In the genomic region with DNA sequence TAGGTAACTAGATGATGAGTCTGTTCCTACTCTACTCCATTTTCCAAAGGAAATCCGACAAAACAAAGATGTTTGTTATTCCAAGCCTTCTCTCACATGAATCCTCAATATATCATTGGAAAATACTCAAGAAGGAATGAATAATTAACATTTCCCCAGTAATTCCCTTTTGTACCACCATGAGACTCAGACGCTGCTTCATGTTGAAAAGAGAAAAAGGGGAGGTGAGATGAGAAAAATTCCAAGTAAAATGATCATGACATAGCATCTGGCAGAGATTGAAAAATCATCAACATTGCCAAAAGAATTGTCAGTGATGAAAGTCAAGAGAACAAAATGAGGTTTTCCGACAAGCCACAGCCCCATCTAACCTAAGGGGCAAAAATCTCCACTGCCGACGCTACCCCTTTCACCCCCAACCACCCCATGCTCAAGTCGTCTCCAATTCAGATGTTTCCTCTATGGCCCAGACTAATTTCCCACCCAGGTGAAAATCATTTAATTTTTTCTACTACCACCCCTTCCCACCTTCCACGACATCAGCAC, we compare ENCODE assay signal across 8 cellular contexts. TPM values are rescaled to one million over a fixed set of nuclear protein-coding genes. Genes with fewer than 3 reads are reported as not detected.
A peak's percentile ranks its signal among the peaks of the same experiment; 100 is the strongest.
DNase-seq lines count a peak whose midpoint lies in the region; ATAC-seq and TF ChIP-seq lines count a peak whose summit lies in the region.

No MANE protein-coding gene starts in this region.

- DNase-seq in right atrium auricular region (ENCODE audit: low spot score) (no peak), left cardiac atrium (no peak), WERI-Rb-1 (no peak), renal cortical epithelial cell (ENCODE audit: low read depth) (peak; percentile 47), NCI-H1417 treated with DMSO at 0.1 percent for 48 hours (lab: John Stamatoyannopoulos, UW) (no peak)

- intact Hi-C loops in left cardiac atrium (cut with DNase I), result no loop called here

- peaks cover 0 to 17% of the 10 kb centered on the region in 2 donors for H3K4me1 ChIP-seq in right atrium auricular region
- peaks cover 0 to 33% (median 5%) of the 10 kb centered on the region in 3 donors for H3K4me1 ChIP-seq in gastroesophageal sphincter

- no peaks in the 10 kb centered on the region for H3K27me3 ChIP-seq in right atrium auricular region
- H3K27me3 ChIP-seq in WERI-Rb-1 (ENCODE audit: insufficient read depth, low read depth, severe bottlenecking), result no peaks in the 10 kb centered on the region
- no peaks in the 10 kb centered on the region for H3K27me3 ChIP-seq in gastroesophageal sphincter

- peak overlapping the region; percentile 91 to 98 for H3K4me3 ChIP-seq in right atrium auricular region
- H3K4me3 ChIP-seq in WERI-Rb-1 (ENCODE audit: low read depth, low read length), result peak overlapping the region; percentile 85
- H3K4me3 ChIP-seq in gastroesophageal sphincter, result peak overlapping the region; percentile 76 to 83

- no peaks in the 10 kb centered on the region for H3K9me3 ChIP-seq in right atrium auricular region
- H3K9me3 ChIP-seq in WERI-Rb-1 (ENCODE audit: severe bottlenecking), result no peaks in the 10 kb centered on the region
- no peaks in the 10 kb centered on the region for H3K9me3 ChIP-seq in gastroesophageal sphincter

- no peak for TF ChIP-seq CTCF in right atrium auricular region (IDR thresholded peaks at IDR 0.05)
- no peak for TF ChIP-seq CTCF in WERI-Rb-1 (IDR thresholded peaks at IDR 0.05; ENCODE audit: low read depth, low read length)
- TF ChIP-seq CTCF in gastroesophageal sphincter (IDR thresholded peaks at IDR 0.05), result peak in 3 of 4 experiments; percentile 12 to 62 (median 48)

- no peak for TF ChIP-seq EP300 in gastroesophageal sphincter (IDR thresholded peaks at IDR 0.05)

- H3K36me3 ChIP-seq in right atrium auricular region, result no peaks in the 10 kb centered on the region
- H3K36me3 ChIP-seq in WERI-Rb-1, result no peaks in the 10 kb centered on the region; the same call in 1 of the 2 replicates
- no peaks in the 10 kb centered on the region for H3K36me3 ChIP-seq in gastroesophageal sphincter

- H3K27ac ChIP-seq in right atrium auricular region (peak overlapping the region; percentile 95 to 99), WERI-Rb-1 (peak overlapping the region; percentile 76), gastroesophageal sphincter (peak overlapping the region; percentile 90 to 100 (median 99))

- ATAC-seq in left cardiac atrium (no peak), gastroesophageal sphincter (no peak), HG03135 (IDR thresholded peaks at IDR 0.05; ENCODE audit: unreplicated experiment) (no peak), GM19023 (IDR thresholded peaks at IDR 0.05; ENCODE audit: unreplicated experiment) (no peak)

- 0 to 2% methylated on average over 6 to 7 of the region's 7 CpGs for WGBS in gastroesophageal sphincter (ENCODE audit: low coverage in 1 of 2), 2 donors

- no peak for TF ChIP-seq POLR2A in gastroesophageal sphincter (IDR thresholded peaks at IDR 0.05)

RNA-seq across cellular contexts. Expression of gene RAB6A, which starts 1.3 kb away (rescaled TPM):
- total RNA-seq in right atrium auricular region (100 to 1,000 TPM in 1 of 2 donors, 10 to 100 TPM in 1; 94.7 to 104 TPM), left cardiac atrium (100 to 1,000 TPM; 100 to 134 TPM), gastroesophageal sphincter (100 to 1,000 TPM; 134 to 168 (median 149) TPM), renal cortical epithelial cell (212 and 254 TPM in 2 replicates)

RNA-seq across cellular contexts. Expression of gene MRPL48, which starts 28.1 kb away (rescaled TPM):
- 10 to 100 TPM; 18.7 to 25.3 TPM for total RNA-seq in right atrium auricular region
- total RNA-seq in left cardiac atrium, result 10 to 100 TPM; 33.4 to 37.3 TPM
- 10 to 100 TPM in 3 of 4 donors, 1 to 10 TPM in 1; 8.8 to 46.2 (median 22.2) TPM for total RNA-seq in gastroesophageal sphincter
- 17.7 and 22.1 TPM in 2 replicates for total RNA-seq in renal cortical epithelial cell

Comparison
In these comparisons a context has a peak if more than half of its experiments do, and no peak if none do; other contexts are left out.
1. CTCF ChIP-seq: peak in gastroesophageal sphincter (3 of 4); none in right atrium auricular region (0 of 2) and WERI-Rb-1 (single experiment).
2. Peak in every context shown above with its lines, with median percentiles within 50 percentile points of each other: H3K27ac ChIP-seq and H3K4me3 ChIP-seq.